In the genomic region with DNA sequence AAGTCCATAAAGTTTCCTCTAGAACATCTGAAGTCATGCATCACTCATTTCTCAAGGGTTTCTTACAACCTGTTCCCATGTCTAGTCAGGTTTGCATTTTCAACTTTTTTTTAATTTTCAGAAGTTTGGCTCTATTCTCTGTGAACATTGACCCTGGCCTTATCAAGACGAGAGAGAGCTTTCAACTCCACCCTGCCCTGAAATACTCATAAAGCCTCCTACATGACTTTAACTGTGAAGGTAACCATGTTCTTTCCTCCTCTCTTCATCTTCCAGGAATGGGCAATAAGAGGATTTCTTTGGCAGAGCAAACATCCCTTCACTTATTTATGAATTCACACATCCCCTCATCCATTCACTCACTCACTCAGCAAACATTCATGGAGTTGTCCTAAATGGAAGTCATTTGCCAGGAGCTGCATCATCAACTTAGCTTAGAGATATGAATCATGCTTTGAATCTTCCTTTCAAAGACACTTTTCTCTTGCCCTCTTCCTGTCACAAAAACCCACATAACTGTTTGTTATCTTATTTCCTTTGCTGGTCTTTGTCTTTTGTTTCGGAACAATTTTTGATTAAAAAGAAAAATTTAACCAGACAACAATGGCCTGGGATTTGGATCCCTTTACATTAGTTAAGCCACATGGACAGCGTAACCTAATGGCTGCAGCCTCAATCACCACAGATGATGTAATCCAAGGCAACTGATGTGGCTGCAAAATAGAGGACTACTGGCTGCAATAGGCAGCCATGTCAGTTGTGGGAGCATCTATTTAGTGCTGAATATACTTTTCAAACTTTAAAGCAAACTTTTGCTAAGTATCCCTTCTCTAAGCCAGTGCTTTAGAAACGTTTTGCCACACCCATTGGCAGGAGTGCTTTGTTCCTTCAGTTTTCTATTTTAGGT, we compare ENCODE assay signal across 14 cellular contexts. TPM values are rescaled to one million over a fixed set of nuclear protein-coding genes. Genes with fewer than 3 reads are reported as not detected.
DNase-seq lines count a peak whose midpoint lies in the region; ATAC-seq and TF ChIP-seq lines count a peak whose summit lies in the region.
"Had no signal": no experiment of that assay in that cellular context is flagged by ENCODE, and none has a peak within 500 bp of the region (broad histone marks: within the 10 kb centered on the region; RNA-seq: fewer than 3 reads in every experiment).

No MANE protein-coding gene starts in this region.

- peak overlapping the region; percentile 11 for H3K27ac ChIP-seq in effector memory CD4-positive, alpha-beta T cell (ENCODE audit: insufficient read depth, low read length, poor library complexity, severe bottlenecking)
- peak overlapping the region in 2 of 3 donors; percentile 28 to 79 for H3K27ac ChIP-seq in thyroid gland

- peaks cover 24% of the 10 kb centered on the region for H3K4me1 ChIP-seq in effector memory CD4-positive, alpha-beta T cell (ENCODE audit: control insufficient read depth, insufficient read depth, low read length, poor library complexity, severe bottlenecking)
- peaks cover 4 to 16% of the 10 kb centered on the region in 2 donors for H3K4me1 ChIP-seq in thyroid gland

- H3K27me3 Mint-ChIP-seq in T-helper 17 cell: no peaks in the 10 kb centered on the region

- peaks cover 31% of the 10 kb centered on the region for H3K4me1 Mint-ChIP-seq in T-helper 17 cell
- H3K4me1 Mint-ChIP-seq: B cell had no signal

- H3K4me3 ChIP-seq in effector memory CD4-positive, alpha-beta T cell (ENCODE audit: insufficient read depth, low read depth, low read length, poor library complexity, severe bottlenecking): peak overlapping the region; percentile 26
- no peak overlapping the region for H3K4me3 ChIP-seq in thyroid gland (replicated peaks in 1 of 3)

- peak overlapping the region; percentile 76 for H3K27ac Mint-ChIP-seq in T-helper 17 cell
- H3K27ac Mint-ChIP-seq: B cell had no signal

- H3K9me3 ChIP-seq in T-helper 17 cell (ENCODE audit: control insufficient read depth, low read length, poor library complexity, severe bottlenecking) (no peaks in the 10 kb centered on the region), thyroid gland (no peaks in the 10 kb centered on the region)
- H3K9me3 ChIP-seq in effector memory CD4-positive, alpha-beta T cell (ENCODE audit: control insufficient read depth, low read length): no peaks in the 10 kb centered on the region

- ATAC-seq in T-helper 17 cell: peak; percentile 77
- ATAC-seq in GM21447 (IDR thresholded peaks at IDR 0.05; ENCODE audit: unreplicated experiment): no peak

- intact Hi-C loops in thyroid gland (cut with DNase I): no loop called here

- peaks cover 2% of the 10 kb centered on the region for H3K36me3 Mint-ChIP-seq in T-helper 17 cell (ENCODE audit: low read depth)

- TF ChIP-seq POLR2A in thyroid gland (IDR thresholded peaks at IDR 0.05): no peak

- WGBS in thyroid gland, 2 donors: 47 to 48% methylated on average over 4 of the region's 4 CpGs

- TF ChIP-seq CTCF in thyroid gland (IDR thresholded peaks at IDR 0.05): no peak

- H3K4me3 Mint-ChIP-seq in T-helper 17 cell: peak overlapping the region; percentile 77
- H3K4me3 Mint-ChIP-seq: B cell had no signal

- H3K27me3 ChIP-seq in effector memory CD4-positive, alpha-beta T cell (replicated peaks; ENCODE audit: control insufficient read depth, insufficient read depth, low read length, poor library complexity, severe bottlenecking): no peaks in the 10 kb centered on the region
- no peaks in the 10 kb centered on the region for H3K27me3 ChIP-seq in thyroid gland

- DNase-seq in stimulated activated CD4-positive, alpha-beta T cell treated with anti-CD3 and anti-CD28 coated beads, Interleukin-15, amount 100 ng/mL, for 24 hours: peak; percentile 10
- DNase-seq in stimulated activated CD4-positive, alpha-beta T cell treated with anti-CD3 and anti-CD28 coated beads, Interleukin-4, amount 100 ng/mL, for 1 hour: no peak
- DNase-seq in T-helper 17 cell: no peak
- no peak for DNase-seq in effector memory CD4-positive, alpha-beta T cell
- no peak for DNase-seq in thyroid gland
- no peak for DNase-seq in amygdala (lab: John Stamatoyannopoulos, UW)
- DNase-seq in NCI-H510A (lab: John Stamatoyannopoulos, UW): no peak
- DNase-seq: activated effector memory CD4-positive, alpha-beta T cell treated with Interleukin-2 at 50 U/mL for 16 hours; GF-D8; NCI-H2171 treated with DMSO at 0.1 percent for 48 hours; posterior cingulate gyrus; stimulated activated naive CD4-positive, alpha-beta T cell treated with Interleukin-2 at 50 U/mL for 16 hours had no signal

- no peaks in the 10 kb centered on the region for H3K36me3 ChIP-seq in effector memory CD4-positive, alpha-beta T cell (ENCODE audit: control insufficient read depth, insufficient read depth, low read length)
- no peaks in the 10 kb centered on the region for H3K36me3 ChIP-seq in thyroid gland

RNA-seq across cellular contexts. Expression of gene GNAQ, which starts 43.0 kb away (rescaled TPM):
- total RNA-seq in T-helper 17 cell (10 to 100 TPM; 57.1 to 68.1 TPM), thyroid gland (10 to 100 TPM; 40.0 to 60.8 (median 58.1) TPM)
